ENCODE assay signal across 1 cellular context in the genomic region with DNA sequence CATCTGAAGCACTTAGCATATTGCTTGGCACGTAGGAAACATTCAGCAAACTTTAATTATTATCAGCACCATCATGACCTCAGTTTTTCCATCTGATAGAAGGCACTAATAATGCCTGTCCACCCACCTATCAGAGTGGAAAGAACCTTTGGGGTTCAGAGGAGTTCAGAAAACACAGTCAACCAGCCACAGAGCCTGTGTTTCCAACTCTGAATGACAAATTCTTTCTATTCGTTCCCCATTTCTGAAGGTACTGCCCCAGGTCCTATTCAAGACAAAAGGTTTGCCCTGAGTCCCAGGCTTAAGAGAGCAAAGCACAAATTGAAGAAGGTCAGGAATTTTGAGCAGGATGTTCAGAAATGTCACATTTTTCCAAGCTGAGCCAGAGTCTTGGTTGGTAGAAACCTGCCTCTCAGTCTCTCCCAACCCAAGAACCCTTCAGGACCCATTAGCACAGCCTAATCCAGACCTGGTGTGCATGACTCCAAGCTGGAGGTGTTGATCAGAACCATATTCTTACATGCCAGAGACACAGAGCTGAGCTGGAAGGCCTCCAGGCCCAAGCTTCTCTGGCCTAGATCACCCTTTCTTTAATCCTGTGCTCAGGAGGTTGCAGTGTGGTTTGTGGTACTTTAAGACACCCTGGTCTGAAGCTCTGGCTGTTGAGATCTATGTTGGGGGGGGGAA.
TF ChIP-seq lines count a peak whose summit lies in the region.

No MANE protein-coding gene starts in this region.

TF ChIP-seq in H1, 55 proteins besides CTCF, POLR2A, EP300 and RAD21:
- TF ChIP-seq HDAC2 (IDR thresholded peaks at IDR 0.05; ENCODE audit: borderline replicate concordance in 1 of 2, low read depth in 2 of 2, low read length in 2 of 2): no peak
- TF ChIP-seq TAF1 (IDR thresholded peaks at IDR 0.05; ENCODE audit: low read depth, low read length): no peak
- TF ChIP-seq FOSL1 (IDR thresholded peaks at IDR 0.05; ENCODE audit: insufficient read depth, low read depth, low read length): no peak
- no peak for TF ChIP-seq KDM1A (IDR thresholded peaks at IDR 0.05; ENCODE audit: borderline replicate concordance, low read length)
- TF ChIP-seq EGR1 (IDR thresholded peaks at IDR 0.05; ENCODE audit: borderline replicate concordance, low read depth, low read length): no peak
- TF ChIP-seq CBX8 (IDR thresholded peaks at IDR 0.05; ENCODE audit: borderline replicate concordance, low read depth, low read length): no peak
- TF ChIP-seq JUND (IDR thresholded peaks at IDR 0.05; ENCODE audit: low read length): no peak
- TF ChIP-seq SIX5 (IDR thresholded peaks at IDR 0.05; ENCODE audit: low read depth, low read length): no peak
